In the genomic region with DNA sequence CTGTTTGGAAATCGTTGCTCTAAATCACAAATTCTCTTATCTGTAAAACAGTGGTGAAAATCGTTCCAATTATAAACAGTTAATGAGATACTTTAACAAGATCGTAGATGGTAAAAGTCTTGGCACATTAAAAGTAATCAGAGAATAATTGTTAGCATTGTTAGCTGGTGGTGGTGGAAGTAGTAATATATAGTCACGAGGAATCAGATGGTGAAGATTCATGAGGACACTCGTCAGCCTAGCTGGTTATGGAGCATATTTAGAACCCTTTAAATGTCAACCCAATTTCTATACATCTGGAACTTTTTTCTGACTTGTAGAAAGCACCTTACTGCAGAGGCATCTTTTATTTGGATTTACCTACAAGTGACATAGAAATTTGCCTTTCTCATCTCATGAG, we compare ENCODE assay signal across 36 cellular contexts.
A peak's percentile ranks its signal among the peaks of the same experiment; 100 is the strongest.
DNase-seq lines count a peak whose midpoint lies in the region; ATAC-seq, FAIRE-seq and TF ChIP-seq lines count a peak whose summit lies in the region.
"Had no signal": no experiment of that assay in that cellular context is flagged by ENCODE, and none has a peak within 500 bp of the region (broad histone marks: within the 10 kb centered on the region; RNA-seq: fewer than 3 reads in every experiment).

No MANE protein-coding gene starts in this region.

- no peak for TF ChIP-seq CTCF in astrocyte (IDR thresholded peaks at IDR 0.05; ENCODE audit: insufficient read depth, low read depth, low read length)
- TF ChIP-seq CTCF in keratinocyte (optimal IDR thresholded peaks at IDR 0.05 in 1 of 3, IDR thresholded peaks at IDR 0.05 in 1 of 3, conservative IDR thresholded peaks at IDR 0.05 in 1 of 3; ENCODE audit: extremely low read depth in 1 of 3, insufficient read depth in 2 of 3, low read length in 3 of 3) = no peak
- no peak for TF ChIP-seq CTCF in smooth muscle cell (IDR thresholded peaks at IDR 0.05; ENCODE audit: borderline replicate concordance, insufficient read depth, poor library complexity, severe bottlenecking)

- no peaks in the 10 kb centered on the region for H3K36me3 Mint-ChIP-seq in astrocyte (ENCODE audit: low read depth, unreplicated experiment)
- H3K36me3 Mint-ChIP-seq: CD8-positive, alpha-beta T cell; naive thymus-derived CD8-positive, alpha-beta T cell had no signal

- no peaks in the 10 kb centered on the region for H3K79me2 ChIP-seq in GM23248 (ENCODE audit: insufficient read depth)
- no peaks in the 10 kb centered on the region for H3K79me2 ChIP-seq in astrocyte (ENCODE audit: insufficient read depth, low read length)
- no peaks in the 10 kb centered on the region for H3K79me2 ChIP-seq in keratinocyte (ENCODE audit: control insufficient read depth, insufficient read depth, low read length)
- H3K79me2 ChIP-seq in smooth muscle cell (ENCODE audit: low read depth) = no peaks in the 10 kb centered on the region

- in situ Hi-C loops in GM23248 (cut with MboI) = no loop called here

- 74 to 80% methylated on average over 5 of the region's 5 CpGs for WGBS in GM23248 (ENCODE audit: low coverage in 1 of 2, low lambda C conversion rate in 2 of 2, missing lambda C conversion rate in 2 of 2), 2 experiments
- 44% methylated on average over 5 of the region's 5 CpGs for WGBS in smooth muscle cell (ENCODE audit: low lambda C conversion rate)

- H3K4me3 ChIP-seq in GM23248 = peak overlapping the region; percentile 1; the same call in 1 of the 2 replicates
- no peak overlapping the region for H3K4me3 ChIP-seq in astrocyte (ENCODE audit: insufficient read depth, low read depth, low read length)
- no peak overlapping the region for H3K4me3 ChIP-seq in keratinocyte (ENCODE audit: control insufficient read depth in 2 of 3, extremely low read depth in 1 of 3, insufficient read depth in 2 of 3, low read depth in 1 of 3, low read length in 3 of 3)
- no peak overlapping the region for H3K4me3 ChIP-seq in smooth muscle cell
- H3K4me3 ChIP-seq: heart right ventricle, lower lobe of right lung, PC-9, skin epidermis, suprapubic skin had no signal

- no peaks in the 10 kb centered on the region for H3K27me3 Mint-ChIP-seq in astrocyte (ENCODE audit: low read depth, unreplicated experiment)
- H3K27me3 Mint-ChIP-seq: activated CD4-positive, alpha-beta T cell treated with anti-CD3 and anti-CD28 coated beads for 36 hours; activated CD8-positive, alpha-beta T cell treated with anti-CD3 and anti-CD28 coated beads for 36 hours; activated T-helper 17 cell treated with anti-CD3 and anti-CD28 coated beads, Interleukin-2, amount 50 U/mL, for 72 hours had no signal

- H3K9me3 Mint-ChIP-seq in astrocyte (ENCODE audit: unreplicated experiment) = no peaks in the 10 kb centered on the region
- H3K9me3 Mint-ChIP-seq: CD8-positive, alpha-beta T cell; H9 had no signal

- peaks cover 15% of the 10 kb centered on the region for H3K4me1 ChIP-seq in GM23248 (ENCODE audit: insufficient read depth)
- peaks cover 11% of the 10 kb centered on the region for H3K4me1 ChIP-seq in astrocyte (ENCODE audit: insufficient read depth, low read length)
- no peaks in the 10 kb centered on the region for H3K4me1 ChIP-seq in keratinocyte (ENCODE audit: control insufficient read depth, extremely low read depth, insufficient read depth, low read length)
- no peaks in the 10 kb centered on the region for H3K4me1 ChIP-seq in smooth muscle cell (ENCODE audit: low read depth)
- H3K4me1 ChIP-seq: BE2C had no signal

- H3K4me2 ChIP-seq in GM23248 (ENCODE audit: unreplicated experiment) (peak overlapping the region; percentile 60), astrocyte (ENCODE audit: low read length) (peak overlapping the region; percentile 23), keratinocyte (ENCODE audit: control insufficient read depth, extremely low read depth, insufficient read depth, low read depth, low read length) (no peak overlapping the region), smooth muscle cell (peak overlapping the region; percentile 66)
- H3K4me2 ChIP-seq: PC-9 had no signal

- H3K27ac ChIP-seq in GM23248 = no peak overlapping the region
- H3K27ac ChIP-seq in astrocyte (ENCODE audit: low read depth, low read length) = no peak overlapping the region
- H3K27ac ChIP-seq in keratinocyte (ENCODE audit: control insufficient read depth, insufficient read depth, low read length) = no peak overlapping the region
- H3K27ac ChIP-seq in smooth muscle cell (ENCODE audit: low read depth) = peak overlapping the region; percentile 52
- H3K27ac ChIP-seq: epithelial cell of prostate, lower lobe of right lung, PC-9, VCaP had no signal

- H3K9me3 ChIP-seq in GM23248 (ENCODE audit: low read depth) (no peaks in the 10 kb centered on the region), astrocyte (ENCODE audit: insufficient read depth, low read depth, low read length) (no peaks in the 10 kb centered on the region), keratinocyte (ENCODE audit: control insufficient read depth, low read depth, low read length) (no peaks in the 10 kb centered on the region), smooth muscle cell (replicated peaks; ENCODE audit: low read depth) (no peaks in the 10 kb centered on the region)
- H3K9me3 ChIP-seq: BE2C, heart right ventricle, lower lobe of right lung, suprapubic skin had no signal

- H3F3A ChIP-seq in GM23248 (ENCODE audit: insufficient read depth) (peaks cover 14% of the 10 kb centered on the region), smooth muscle cell (ENCODE audit: low read depth) (peaks cover 15% of the 10 kb centered on the region)

- H3K4me1 Mint-ChIP-seq in astrocyte (ENCODE audit: low read depth, unreplicated experiment) = peaks cover 1% of the 10 kb centered on the region
- H3K4me1 Mint-ChIP-seq: activated CD4-positive, alpha-beta T cell treated with anti-CD3 and anti-CD28 coated beads for 36 hours; activated T-helper 17 cell treated with anti-CD3 and anti-CD28 coated beads, Interleukin-2, amount 50 U/mL, for 72 hours; H9 had no signal

- peaks cover 36% of the 10 kb centered on the region; the same call in 1 of the 2 replicates for H3K27me3 ChIP-seq in GM23248 (replicated peaks; ENCODE audit: insufficient read depth)
- peaks cover 32% of the 10 kb centered on the region for H3K27me3 ChIP-seq in astrocyte (ENCODE audit: insufficient read depth, low read length)
- peaks cover 12% of the 10 kb centered on the region for H3K27me3 ChIP-seq in keratinocyte (ENCODE audit: control insufficient read depth, extremely low read depth, insufficient read depth, low read length)
- no peaks in the 10 kb centered on the region for H3K27me3 ChIP-seq in smooth muscle cell (ENCODE audit: low read depth)
- H3K27me3 ChIP-seq: BE2C, heart right ventricle, suprapubic skin had no signal

- no peak for ATAC-seq in GM19395 (IDR thresholded peaks at IDR 0.05; ENCODE audit: unreplicated experiment)
- ATAC-seq: activated CD4-positive, alpha-beta T cell treated with anti-CD3 and anti-CD28 coated beads for 36 hours; activated CD8-positive, alpha-beta T cell treated with anti-CD3 and anti-CD28 coated beads for 36 hours; activated T-helper 17 cell treated with anti-CD3 and anti-CD28 coated beads, Interleukin-2, amount 50 U/mL, for 72 hours; CD8-positive, alpha-beta T cell; naive thymus-derived CD8-positive, alpha-beta T cell had no signal

- H3K9me1 ChIP-seq in keratinocyte (ENCODE audit: control insufficient read depth, extremely low read depth, insufficient read depth, low read length) = no peaks in the 10 kb centered on the region

- H3K9me2 ChIP-seq in GM23248 (ENCODE audit: insufficient read depth) = no peaks in the 10 kb centered on the region

- no peak overlapping the region for H2AFZ ChIP-seq in GM23248
- no peak overlapping the region for H2AFZ ChIP-seq in astrocyte (ENCODE audit: low read depth, low read length)
- no peak overlapping the region for H2AFZ ChIP-seq in keratinocyte (ENCODE audit: control insufficient read depth, low read length)
- no peak overlapping the region for H2AFZ ChIP-seq in smooth muscle cell (ENCODE audit: low read depth)
- H2AFZ ChIP-seq: PC-9 had no signal

- DNase-seq in GM23248 (no peak), astrocyte (ENCODE audit: low read depth) (no peak), keratinocyte (ENCODE audit: low read depth, low spot score) (no peak), smooth muscle cell (lab: John Stamatoyannopoulos, UW; ENCODE audit: unreplicated experiment) (no peak), frontal cortex (ENCODE audit: low spot score in 2 of 2) (no peak), hypothalamus (lab: John Stamatoyannopoulos, UW) (no peak), NK-92 (lab: John Stamatoyannopoulos, UW; ENCODE audit: unreplicated experiment) (no peak)
- DNase-seq: activated CD4-positive, alpha-beta T cell treated with anti-CD3 and anti-CD28 coated beads for 36 hours; activated CD8-positive, alpha-beta T cell treated with anti-CD3 and anti-CD28 coated beads for 36 hours; activated naive CD4-positive, alpha-beta T cell treated with anti-CD3 and anti-CD28 coated beads, Interleukin-2, amount 50 U/mL, for 16 hours; BE2C; CD8-positive, alpha-beta T cell; DMS 273 treated with DMSO at 0.1 percent for 48 hours; effector CD8-positive, alpha-beta T cell; H9; lower lobe of right lung; midbrain; naive thymus-derived CD8-positive, alpha-beta T cell; NCI-H1417; NCI-H2029; NCI-H524; NK-92 treated with Interleukin-12 subunit alpha and Interleukin-12 subunit beta, amount 100 ng/mL, for 24 hours; nucleus accumbens; PC-9; SHP77; stimulated activated naive CD4-positive, alpha-beta T cell treated with Interleukin-2 at 50 U/mL for 16 hours; SW 1271 had no signal

- H3K27ac Mint-ChIP-seq in astrocyte (ENCODE audit: unreplicated experiment) = no peak overlapping the region
- H3K27ac Mint-ChIP-seq: activated CD4-positive, alpha-beta T cell treated with anti-CD3 and anti-CD28 coated beads for 36 hours; activated CD8-positive, alpha-beta T cell treated with anti-CD3 and anti-CD28 coated beads for 36 hours; activated T-helper 17 cell treated with anti-CD3 and anti-CD28 coated beads, Interleukin-2, amount 50 U/mL, for 72 hours; CD8-positive, alpha-beta T cell; H9; naive thymus-derived CD8-positive, alpha-beta T cell had no signal

- H3K4me3 Mint-ChIP-seq in astrocyte (ENCODE audit: unreplicated experiment) = no peak overlapping the region
- H3K4me3 Mint-ChIP-seq: activated CD4-positive, alpha-beta T cell treated with anti-CD3 and anti-CD28 coated beads for 36 hours; activated CD8-positive, alpha-beta T cell treated with anti-CD3 and anti-CD28 coated beads for 36 hours; activated T-helper 17 cell treated with anti-CD3 and anti-CD28 coated beads, Interleukin-2, amount 50 U/mL, for 72 hours; CD8-positive, alpha-beta T cell; H9; naive thymus-derived CD8-positive, alpha-beta T cell had no signal

- H3K9ac ChIP-seq in GM23248 (no peak overlapping the region), astrocyte (ENCODE audit: low read length) (no peak overlapping the region), keratinocyte (ENCODE audit: control insufficient read depth, extremely low read depth, insufficient read depth, low read length) (no peak overlapping the region), smooth muscle cell (ENCODE audit: low read depth) (no peak overlapping the region)

- H4K20me1 ChIP-seq in GM23248 (ENCODE audit: insufficient read depth) (no peaks in the 10 kb centered on the region), astrocyte (ENCODE audit: insufficient read depth, low read length) (no peaks in the 10 kb centered on the region), keratinocyte (ENCODE audit: control insufficient read depth, extremely low read depth, insufficient read depth, low read length) (no peaks in the 10 kb centered on the region), smooth muscle cell (ENCODE audit: low read depth) (no peaks in the 10 kb centered on the region)

- H3K36me3 ChIP-seq in GM23248 (ENCODE audit: low read depth) (no peaks in the 10 kb centered on the region), astrocyte (ENCODE audit: insufficient read depth, low read length) (no peaks in the 10 kb centered on the region), keratinocyte (ENCODE audit: control insufficient read depth in 2 of 2, extremely low read depth in 1 of 2, insufficient read depth in 2 of 2, low read length in 2 of 2) (no peaks in the 10 kb centered on the region), smooth muscle cell (ENCODE audit: low read depth) (no peaks in the 10 kb centered on the region)
- H3K36me3 ChIP-seq: BE2C, heart right ventricle, lower lobe of right lung, suprapubic skin had no signal

- FAIRE-seq in astrocyte (lab: Jason Lieb, UNC) (no peak), keratinocyte (lab: Jason Lieb, UNC) (peak; percentile 36), frontal cortex (lab: Jason Lieb, UNC) (no peak)
- FAIRE-seq: bronchial epithelial cell, colon had no signal

- dilution Hi-C loops in keratinocyte (cut with MboI; ENCODE audit: extremely low pct_ligation_motif_present, low sequenced_read_pairs) = no loop called here
